ENCODE assay signal across 19 cellular contexts in genomic region chr12:54437697-54438096, GRCh38. TPM values are rescaled to one million over a fixed set of nuclear protein-coding genes. Genes with fewer than 3 reads are reported as not detected.
DNase-seq lines count a peak whose midpoint lies in the region; ATAC-seq and TF ChIP-seq lines count a peak whose summit lies in the region.
"Had no signal": no experiment of that assay in that cellular context is flagged by ENCODE, and none has a peak within 500 bp of the region (broad histone marks: within the 10 kb centered on the region; RNA-seq: fewer than 3 reads in every experiment).

No MANE protein-coding gene starts in this region.

- peaks cover 15% of the 10 kb centered on the region for H3K4me1 Mint-ChIP-seq in activated T-cell treated with anti-CD3 and anti-CD28 coated beads, Interleukin-2, amount 50 U/mL, for 72 hours (ENCODE audit: low read depth)
- peaks cover 26 to 44% of the 10 kb centered on the region in 2 donors for H3K4me1 Mint-ChIP-seq in immature natural killer cell

- no peak overlapping the region for H3K27ac ChIP-seq in RWPE1

- no peak overlapping the region for H3K4me3 Mint-ChIP-seq in activated T-cell treated with anti-CD3 and anti-CD28 coated beads, Interleukin-2, amount 50 U/mL, for 72 hours
- no peak overlapping the region for H3K4me3 Mint-ChIP-seq in immature natural killer cell
- H3K4me3 Mint-ChIP-seq: CD4-positive, alpha-beta T cell had no signal

- no peaks in the 10 kb centered on the region for H3K36me3 Mint-ChIP-seq in activated T-cell treated with anti-CD3 and anti-CD28 coated beads, Interleukin-2, amount 50 U/mL, for 72 hours (ENCODE audit: insufficient read depth in 2 of 2)
- peaks cover 0 to 2% (median 0%) of the 10 kb centered on the region in 3 donors for H3K36me3 Mint-ChIP-seq in immature natural killer cell

- H3K27ac Mint-ChIP-seq in activated T-cell treated with anti-CD3 and anti-CD28 coated beads, Interleukin-2, amount 50 U/mL, for 72 hours = no peak overlapping the region
- peak overlapping the region in 5 of 6 donors; percentile 37 to 87 (median 75) for H3K27ac Mint-ChIP-seq in immature natural killer cell
- H3K27ac Mint-ChIP-seq: CD4-positive, alpha-beta T cell had no signal

- POLR2A ChIA-PET in RWPE1 (lab: Yijun Ruan, JAX; ENCODE audit: low non-redundant PET) = interaction anchor here (0.7 kb wide), 1 partner anchor 62 kb away, joined by 3 read pairs; no protein-coding TSS in a partner anchor

- ATAC-seq in activated T-cell treated with anti-CD3 and anti-CD28 coated beads, Interleukin-2, amount 50 U/mL, for 72 hours (replicated peaks in 1 of 2) = peak; percentile 51 to 60
- ATAC-seq in HG02610 (IDR thresholded peaks at IDR 0.05; ENCODE audit: unreplicated experiment) = peak; percentile 13

- DNase-seq in activated T-cell treated with anti-CD3 and anti-CD28 coated beads, Interleukin-2, amount 50 U/mL, for 72 hours = no peak
- DNase-seq in activated T-cell treated with anti-CD3 and anti-CD28 coated beads, Interleukin-2, amount 50 U/mL, for 1 hour = no peak
- DNase-seq in immature natural killer cell = no peak
- no peak for DNase-seq in RWPE1 (ENCODE audit: low spot score)
- DNase-seq in HT-29 (ENCODE audit: low spot score) = no peak
- DNase-seq in hippocampal formation (lab: John Stamatoyannopoulos, UW) = no peak
- DNase-seq: BE2C; CD4-positive, alpha-beta T cell; DMS153; GF-D8; KG1; NCI-H1417 treated with DMSO at 0.1 percent for 48 hours; NCI-H187 treated with DMSO at 0.1 percent for 48 hours; NCI-H2227 treated with DMSO at 0.1 percent for 48 hours; NCI-H524; NCI-H82; SIG-M5 had no signal

- no peaks in the 10 kb centered on the region for H3K27me3 Mint-ChIP-seq in activated T-cell treated with anti-CD3 and anti-CD28 coated beads, Interleukin-2, amount 50 U/mL, for 72 hours (ENCODE audit: low read depth)
- peaks cover 2 to 5% (median 4%) of the 10 kb centered on the region in 3 donors for H3K27me3 Mint-ChIP-seq in immature natural killer cell (ENCODE audit: low read depth in 3 of 3)

- TF ChIP-seq CTCF in RWPE1 (conservative IDR thresholded peaks at IDR 0.05; ENCODE audit: low read depth) = no peak

- H3K9me3 Mint-ChIP-seq in activated T-cell treated with anti-CD3 and anti-CD28 coated beads, Interleukin-2, amount 50 U/mL, for 72 hours = no peaks in the 10 kb centered on the region
- no peaks in the 10 kb centered on the region for H3K9me3 Mint-ChIP-seq in immature natural killer cell
- H3K9me3 Mint-ChIP-seq: CD4-positive, alpha-beta T cell had no signal

- CTCF ChIA-PET in RWPE1 (lab: Yijun Ruan, JAX) = interaction anchor here (0.7 to 5.7 kb wide), 2 partner anchors 39 to 569 kb away, joined by 3 to 170 read pairs; no protein-coding TSS in a partner anchor

RNA-seq across cellular contexts. Expression of gene ITGA5, which starts 18.6 kb away (rescaled TPM):
- 10 to 100 TPM; 20.6 to 27.4 TPM for total RNA-seq in activated T-cell treated with anti-CD3 and anti-CD28 coated beads, Interleukin-2, amount 50 U/mL, for 72 hours
- 100 to 1,000 TPM in 1 of 3 donors, 10 to 100 TPM in 2; 26.2 to 119 (median 65.5) TPM for polyA plus RNA-seq in immature natural killer cell
- not detected in 2 replicates for total RNA-seq in HT-29 (2014; rRNA removed; shearing (Covaris generic))

RNA-seq across cellular contexts. Expression of gene GTSF1, which starts 35.7 kb away (rescaled TPM):
- total RNA-seq in activated T-cell treated with anti-CD3 and anti-CD28 coated beads, Interleukin-2, amount 50 U/mL, for 72 hours = 10 to 100 TPM in 1 of 2 donors, 1 to 10 TPM in 1; 8.5 to 12.4 TPM
- polyA plus RNA-seq in immature natural killer cell = 10 to 100 TPM; 14.1 to 22.7 (median 16.6) TPM
- not detected in 2 replicates for total RNA-seq in HT-29 (2014; rRNA removed; shearing (Covaris generic))
- total RNA-seq: RPMI7951 had no signal

RNA-seq across cellular contexts. Expression of gene ZNF385A, which starts 53.2 kb away (rescaled TPM):
- 1 to 10 TPM; 1.3 to 2.8 TPM for total RNA-seq in activated T-cell treated with anti-CD3 and anti-CD28 coated beads, Interleukin-2, amount 50 U/mL, for 72 hours
- 1 to 10 TPM; 1.8 to 2.7 (median 2.2) TPM for polyA plus RNA-seq in immature natural killer cell
- total RNA-seq in HT-29 (2014; rRNA removed; shearing (Covaris generic)) = 0.10 and 1.3 TPM in 2 replicates

RNA-seq across cellular contexts. Expression of gene NCKAP1L, which starts 59.9 kb away (rescaled TPM):
- total RNA-seq in activated T-cell treated with anti-CD3 and anti-CD28 coated beads, Interleukin-2, amount 50 U/mL, for 72 hours = 100 to 1,000 TPM; 124 to 148 TPM
- 100 to 1,000 TPM in 2 of 3 donors, 10 to 100 TPM in 1; 90.8 to 138 (median 137) TPM for polyA plus RNA-seq in immature natural killer cell
- not detected in 2 replicates for total RNA-seq in HT-29 (2014; rRNA removed; shearing (Covaris generic))
- total RNA-seq: RPMI7951 had no signal

Comparison
In these comparisons a context has a peak if more than half of its experiments do, and no peak if none do; other contexts are left out.
1. RNA of gene ITGA5, which starts 18.6 kb away (total RNA-seq): 20.6 to 27.4 TPM in activated T-cell treated with anti-CD3 and anti-CD28 coated beads, Interleukin-2, amount 50 U/mL, for 72 hours; not detected in HT-29; every median in the first group is over 10 times any median in the second.